In genomic region chr12:100163416-100164152, GRCh38 we compare ENCODE assay signal across 8 cellular contexts. TPM values are rescaled to one million over a fixed set of nuclear protein-coding genes. Genes with fewer than 3 reads are reported as not detected.
DNase-seq lines count a peak whose midpoint lies in the region; ATAC-seq and TF ChIP-seq lines count a peak whose summit lies in the region.

No MANE protein-coding gene starts in this region.

- no peaks in the 10 kb centered on the region for H4K20me1 ChIP-seq in DND-41 (ENCODE audit: insufficient read depth, low read length)

- H3K4me3 ChIP-seq in DND-41 (ENCODE audit: low read depth in 1 of 2, low read length in 2 of 2) (peak overlapping the region in 1 of 2 experiments; percentile 27; a peak in 2 of 4 replicates), LNCaP clone FGC (ENCODE audit: low read depth, low read length) (peak overlapping the region; percentile 42), thyroid gland (replicated peaks in 1 of 3) (no peak overlapping the region)

- intact Hi-C loops in thyroid gland (cut with DNase I) = no loop called here

- H3K36me3 ChIP-seq in DND-41 (ENCODE audit: insufficient read depth, low read length) = peaks cover 12% of the 10 kb centered on the region
- H3K36me3 ChIP-seq in thyroid gland = no peaks in the 10 kb centered on the region

- H3K27me3 ChIP-seq in DND-41 (ENCODE audit: insufficient read depth, low read length, poor library complexity) (no peaks in the 10 kb centered on the region), thyroid gland (no peaks in the 10 kb centered on the region)

- DNase-seq in DND-41 (peak; percentile 81), H4 (ENCODE audit: low spot score) (peak; percentile 86), LNCaP clone FGC (ENCODE audit: low read depth) (peak; percentile 70), SHP77 (lab: John Stamatoyannopoulos, UW) (peak; percentile 67 to 91), activated gamma-delta T cell treated with Interleukin-2 at 50 U/mL for 16 hours (peak; percentile 60), foreskin melanocyte (peak; percentile 46), omental fat pad (ENCODE audit: low spot score) (no peak), thyroid gland (peak; percentile 84 to 90)

- peak; percentile 100 for ATAC-seq in DND-41 (ENCODE audit: insufficient read depth, low read depth)
- peak; percentile 79 for ATAC-seq in omental fat pad (ENCODE audit: low FRiP score)

- peaks cover 13% of the 10 kb centered on the region for H3K4me1 ChIP-seq in DND-41 (ENCODE audit: insufficient read depth, low read length)
- peaks cover 0 to 12% of the 10 kb centered on the region in 2 donors for H3K4me1 ChIP-seq in thyroid gland

- H3K9me3 ChIP-seq in DND-41 (ENCODE audit: insufficient read depth, low read length, severe bottlenecking) = no peaks in the 10 kb centered on the region
- H3K9me3 ChIP-seq in thyroid gland = no peaks in the 10 kb centered on the region

- no peaks in the 10 kb centered on the region for H3K79me2 ChIP-seq in DND-41 (ENCODE audit: insufficient read depth, low read length)

- WGBS in thyroid gland, 2 donors = 3 to 19% methylated on average over 16 of the region's 16 CpGs

- H2AFZ ChIP-seq in DND-41 (ENCODE audit: low read depth, low read length) = peak overlapping the region; percentile 55

- TF ChIP-seq POLR2A in thyroid gland (IDR thresholded peaks at IDR 0.05) = peak in 1 of 2 donors; percentile 47

- peak overlapping the region; percentile 40 for H3K9ac ChIP-seq in DND-41 (ENCODE audit: low read depth, low read length)

- TF ChIP-seq CTCF in DND-41 (IDR thresholded peaks at IDR 0.05; ENCODE audit: borderline replicate concordance, extremely low read depth, low read length, poor library complexity, severe bottlenecking) (peak; percentile 18), LNCaP clone FGC (IDR thresholded peaks at IDR 0.05; ENCODE audit: control insufficient read depth, extremely low read depth, insufficient read depth) (no peak; the same call in 1 of the 2 replicates), omental fat pad (IDR thresholded peaks at IDR 0.05) (no peak), thyroid gland (IDR thresholded peaks at IDR 0.05) (peak in 3 of 6 experiments; percentile 13 to 43 (median 40))

- no peak overlapping the region for H3K27ac ChIP-seq in DND-41 (ENCODE audit: low read length)
- H3K27ac ChIP-seq in thyroid gland = no peak overlapping the region

- peak overlapping the region; percentile 56 for H3K4me2 ChIP-seq in DND-41 (ENCODE audit: insufficient read depth, low read length)

RNA-seq across cellular contexts. Expression of gene BLTP3B, which starts 20.9 kb away (rescaled TPM):
- total RNA-seq in H4 (2014; rRNA removed; shearing (Covaris generic)) = 13.3 and 18.7 TPM in 2 replicates
- 10 to 100 TPM; 29.5 to 34.5 (median 33.9) TPM for total RNA-seq in omental fat pad
- total RNA-seq in thyroid gland = 10 to 100 TPM; 27.5 to 41.0 (median 38.9) TPM

RNA-seq across cellular contexts. Expression of gene ACTR6, which starts 37.0 kb away (rescaled TPM):
- 24.6 and 34.3 TPM in 2 replicates for total RNA-seq in H4 (2014; rRNA removed; shearing (Covaris generic))
- total RNA-seq in omental fat pad (10 to 100 TPM in 3 of 4 donors, 1 to 10 TPM in 1; 9.5 to 14.3 (median 11.6) TPM), thyroid gland (10 to 100 TPM; 14.4 to 18.8 (median 16.7) TPM)
